In genomic region chr7:20217193-20217948, GRCh38 we compare ENCODE assay signal across 8 cellular contexts. TPM values are rescaled to one million over a fixed set of nuclear protein-coding genes. Genes with fewer than 3 reads are reported as not detected.
DNase-seq lines count a peak whose midpoint lies in the region; ATAC-seq and TF ChIP-seq lines count a peak whose summit lies in the region.

Gene MACC1, minus strand, starts transcription at chr7:20217384. Its CDS starts 55,522 bp downstream, at chr7:20161862.

- H3K9me3 ChIP-seq in transverse colon: no peaks in the 10 kb centered on the region

- no peaks in the 10 kb centered on the region for H3K27me3 ChIP-seq in transverse colon

- intact Hi-C loops in transverse colon (cut with DNase I; ENCODE audit: low total_unique reads): no loop called here

- H3K36me3 ChIP-seq in transverse colon: no peaks in the 10 kb centered on the region

- in situ Hi-C loops in transverse colon (cut with MboI; ENCODE audit: low pct_ligation_motif_present in 1 of 4, low pct_unique_long_range_greater_than_20kb in 1 of 4, low sequenced_read_pairs in 3 of 4): no loop called here

- WGBS in transverse colon (ENCODE audit: low coverage in 1 of 2), 2 donors: 14 to 24% methylated on average over 6 of the region's 6 CpGs

- peaks cover 23 to 49% (median 29%) of the 10 kb centered on the region in 4 donors for H3K4me1 ChIP-seq in transverse colon

- peak; percentile 53 for ATAC-seq in GM19351 (IDR thresholded peaks at IDR 0.05; ENCODE audit: unreplicated experiment)
- ATAC-seq in HG03378 (IDR thresholded peaks at IDR 0.05; ENCODE audit: unreplicated experiment): peak; percentile 44

- no peak for TF ChIP-seq EP300 in transverse colon (IDR thresholded peaks at IDR 0.05; ENCODE audit: low read depth)

- TF ChIP-seq CTCF in transverse colon (IDR thresholded peaks at IDR 0.05): peak; percentile 14 to 71 (median 44)

- DNase-seq in GF-D8 (lab: John Stamatoyannopoulos, UW) (peak; percentile 32), OCI-M1 (lab: John Stamatoyannopoulos, UW) (peak; percentile 87), iPS DF 4.7 (ENCODE audit: extremely low read depth, low spot score) (peak; percentile 94), transverse colon (peak; percentile 84)
- no peak for DNase-seq in activated CD4-positive, alpha-beta T cell treated with anti-CD3 and anti-CD28 coated beads, Interleukin-2, amount 50 U/mL, for 1 hour
- no peak for DNase-seq in activated effector memory CD4-positive, alpha-beta T cell treated with anti-CD3 and anti-CD28 coated beads, Interleukin-2, amount 50 U/mL, for 16 hours

- H3K4me3 ChIP-seq in transverse colon: peak within 1 kb of the TSS in 3 of 4 donors; percentile 16 to 35 (median 25)

- peak; percentile 16 for TF ChIP-seq POLR2A in transverse colon (IDR thresholded peaks at IDR 0.05)

- peak within 1 kb of the TSS; percentile 85 to 88 (median 85) for H3K27ac ChIP-seq in transverse colon

RNA-seq across cellular contexts. Expression of gene MACC1, which starts in this region (rescaled TPM):
- 1 to 10 TPM; 5.2 to 9.8 (median 7.2) TPM for total RNA-seq in transverse colon

Comparison
In these comparisons a context has a peak if more than half of its experiments do, and no peak if none do; other contexts are left out.
1. DNase-seq: peak in GF-D8 (single experiment), OCI-M1 (single experiment), iPS DF 4.7 (single experiment) and transverse colon (single experiment); none in activated CD4-positive, alpha-beta T cell treated with anti-CD3 and anti-CD28 coated beads, Interleukin-2, amount 50 U/mL, for 1 hour (single experiment) and activated effector memory CD4-positive, alpha-beta T cell treated with anti-CD3 and anti-CD28 coated beads, Interleukin-2, amount 50 U/mL, for 16 hours (single experiment).